8 cellular contexts compared by ENCODE assay signal in genomic region chr9:129080608-129081387, GRCh38. TPM values are rescaled to one million over a fixed set of nuclear protein-coding genes. Genes with fewer than 3 reads are reported as not detected.
DNase-seq lines count a peak whose midpoint lies in the region; ATAC-seq and TF ChIP-seq lines count a peak whose summit lies in the region.

Gene DOLPP1 (plus strand): TSS chr9:129081111. CDS start chr9:129081132, 21 bp downstream.

- no peaks in the 10 kb centered on the region for H3K27me3 Mint-ChIP-seq in T-helper 1 cell treated with Interleukin-12 subunit alpha and Interleukin-12 subunit beta and Interleukin-4 antibody, amounts not matched to agents 30 μg/mL and 1 μg/mL, for 36 hours (ENCODE audit: low read depth)

- DNase-seq in GM13977 (ENCODE audit: low spot score): peak; percentile 100
- peak; percentile 95 for DNase-seq in NCI-H1694 (lab: John Stamatoyannopoulos, UW)
- peak; percentile 94 to 100 (median 98) for DNase-seq in amygdala (lab: John Stamatoyannopoulos, UW)
- DNase-seq in left cardiac atrium: peak; percentile 100
- DNase-seq in posterior vena cava (ENCODE audit: low spot score): peak; percentile 100
- peak; percentile 99 for DNase-seq in ureter (ENCODE audit: low spot score)

- no peak for TF ChIP-seq CTCF in GM13977 (IDR thresholded peaks at IDR 0.05; ENCODE audit: extremely low read depth, insufficient read depth, missing control alignments)

- peak within 1 kb of the TSS; percentile 88 for H3K4me3 Mint-ChIP-seq in T-helper 1 cell treated with Interleukin-12 subunit alpha and Interleukin-12 subunit beta and Interleukin-4 antibody, amounts not matched to agents 30 μg/mL and 1 μg/mL, for 36 hours

- intact Hi-C loops in left cardiac atrium (cut with DNase I): no loop called here
- intact Hi-C loops in posterior vena cava (cut with DNase I): no loop called here

- H3K4me1 Mint-ChIP-seq in T-helper 1 cell treated with Interleukin-12 subunit alpha and Interleukin-12 subunit beta and Interleukin-4 antibody, amounts not matched to agents 30 μg/mL and 1 μg/mL, for 36 hours (ENCODE audit: low read depth): peaks cover 27% of the 10 kb centered on the region

- H3K36me3 Mint-ChIP-seq in T-helper 1 cell treated with Interleukin-12 subunit alpha and Interleukin-12 subunit beta and Interleukin-4 antibody, amounts not matched to agents 30 μg/mL and 1 μg/mL, for 36 hours (ENCODE audit: low read depth): peaks cover 4% of the 10 kb centered on the region

- no peaks in the 10 kb centered on the region for H3K9me3 Mint-ChIP-seq in T-helper 1 cell treated with Interleukin-12 subunit alpha and Interleukin-12 subunit beta and Interleukin-4 antibody, amounts not matched to agents 30 μg/mL and 1 μg/mL, for 36 hours

- ATAC-seq in HG02884 (IDR thresholded peaks at IDR 0.05; ENCODE audit: unreplicated experiment) (peak; percentile 94), left cardiac atrium (peak; percentile 98 to 99)

- H3K27ac Mint-ChIP-seq in T-helper 1 cell treated with Interleukin-12 subunit alpha and Interleukin-12 subunit beta and Interleukin-4 antibody, amounts not matched to agents 30 μg/mL and 1 μg/mL, for 36 hours: peak within 1 kb of the TSS; percentile 72

- in situ Hi-C loops in GM13977 (cut with MboI; ENCODE audit: low pct_unique_long_range_greater_than_20kb, low sequenced_read_pairs, unreplicated experiment): no loop called here

RNA-seq across cellular contexts. Expression of gene DOLPP1, which starts in this region (rescaled TPM):
- total RNA-seq in left cardiac atrium: 1 to 10 TPM; 4.5 to 5.0 TPM
- total RNA-seq in posterior vena cava: 1 to 10 TPM; 4.4 to 5.7 TPM
- 18.2 TPM for total RNA-seq in ureter

Comparison
In these comparisons a context has a peak if more than half of its experiments do, and no peak if none do; other contexts are left out.
1. Peak in every context shown above with its lines: DNase-seq and ATAC-seq.